In the genomic region with DNA sequence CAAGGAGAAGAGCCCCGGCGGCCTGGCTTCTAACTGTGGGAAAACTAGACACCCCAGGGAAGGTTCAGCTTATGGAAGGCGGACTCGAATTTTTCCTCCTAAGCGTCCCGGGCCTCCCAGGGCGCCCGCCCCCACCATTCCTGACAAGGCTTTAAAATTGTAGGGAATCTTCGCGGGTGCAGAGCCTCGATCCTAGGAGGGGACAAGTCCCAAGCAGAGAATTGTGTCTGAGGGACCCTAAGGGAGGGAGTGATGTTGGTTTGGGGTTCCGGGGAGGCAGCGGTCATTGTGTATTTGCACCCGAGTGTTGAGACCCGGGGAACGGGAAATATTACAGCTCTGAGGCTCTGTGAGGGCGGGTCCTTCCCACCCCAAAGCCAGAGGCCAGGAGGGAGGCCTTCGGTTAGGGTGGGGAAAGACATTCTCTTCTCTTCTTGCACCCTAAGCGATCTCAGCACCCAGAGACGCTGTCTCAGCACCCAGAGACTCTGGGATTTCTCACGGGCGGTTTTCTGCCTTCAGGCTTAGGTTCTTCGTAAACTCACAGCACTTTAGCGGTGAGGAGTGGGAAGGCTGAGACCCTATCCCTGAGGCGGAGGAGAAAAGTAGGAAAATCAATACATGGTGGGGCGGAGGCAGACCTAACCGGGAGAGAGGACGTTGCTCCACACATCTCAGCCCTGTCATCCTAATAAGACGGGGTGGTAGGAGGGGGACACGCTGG, we compare ENCODE assay signal across 12 cellular contexts. TPM values are rescaled to one million over a fixed set of nuclear protein-coding genes. Genes with fewer than 3 reads are reported as not detected.
DNase-seq lines count a peak whose midpoint lies in the region; ATAC-seq and TF ChIP-seq lines count a peak whose summit lies in the region.
"Had no signal": no experiment of that assay in that cellular context is flagged by ENCODE, and none has a peak within 500 bp of the region (broad histone marks: within the 10 kb centered on the region; RNA-seq: fewer than 3 reads in every experiment).

No MANE protein-coding gene starts in this region.

- no peaks in the 10 kb centered on the region for H3K9me3 Mint-ChIP-seq in activated naive CD8-positive, alpha-beta T cell treated with anti-CD3 and anti-CD28 coated beads for 36 hours

- peaks cover 20% of the 10 kb centered on the region for H3K4me1 Mint-ChIP-seq in activated naive CD8-positive, alpha-beta T cell treated with anti-CD3 and anti-CD28 coated beads for 36 hours

- no peak for ATAC-seq in lower lobe of right lung

- 32 to 41% methylated on average over 19 to 28 of the region's 30 CpGs for WGBS in testis, 2 donors
- 67 to 82% methylated on average over 12 to 18 of the region's 30 CpGs for WGBS in esophagus squamous epithelium, 2 donors

- peak; percentile 61 for DNase-seq in activated effector memory CD4-positive, alpha-beta T cell treated with anti-CD3 and anti-CD28 coated beads, Interleukin-2, amount 50 U/mL, for 16 hours
- DNase-seq in activated effector memory CD4-positive, alpha-beta T cell treated with Interleukin-2 at 50 U/mL for 16 hours = no peak
- no peak for DNase-seq in activated naive CD8-positive, alpha-beta T cell treated with anti-CD3 and anti-CD28 coated beads for 36 hours
- DNase-seq in lower lobe of right lung = no peak
- DNase-seq in testis = no peak
- no peak for DNase-seq in BE2C
- no peak for DNase-seq in esophagus squamous epithelium (lab: John Stamatoyannopoulos, UW)
- no peak for DNase-seq in effector CD4-positive, alpha-beta T cell
- DNase-seq: NCI-H1436, RPMI8226 had no signal

- TF ChIP-seq CTCF in lower lobe of right lung (IDR thresholded peaks at IDR 0.05) (no peak), testis (IDR thresholded peaks at IDR 0.05) (no peak), BE2C (IDR thresholded peaks at IDR 0.05; ENCODE audit: low read depth, low read length) (no peak), esophagus squamous epithelium (IDR thresholded peaks at IDR 0.05) (no peak)

- intact Hi-C loops in lower lobe of right lung (cut with DNase I) (no loop called here), testis (cut with DNase I; ENCODE audit: low total_unique reads) (loop anchor here (10.0 kb wide), 1 partner anchor 366 kb away; no protein-coding TSS in a partner anchor), esophagus squamous epithelium (cut with DNase I) (loop anchor here (10.0 kb wide), 1 partner anchor 356 kb away; no protein-coding TSS in a partner anchor)

- H3K4me3 ChIP-seq in lower lobe of right lung (peak overlapping the region; percentile 30), testis (peak overlapping the region; percentile 37 to 40), BE2C (ENCODE audit: low read depth, low read length) (no peak overlapping the region), esophagus squamous epithelium (peak overlapping the region in 2 of 4 donors; percentile 21 to 49)

- peak overlapping the region; percentile 47 for H3K4me3 Mint-ChIP-seq in activated naive CD8-positive, alpha-beta T cell treated with anti-CD3 and anti-CD28 coated beads for 36 hours

- H3K27ac Mint-ChIP-seq in activated naive CD8-positive, alpha-beta T cell treated with anti-CD3 and anti-CD28 coated beads for 36 hours = no peak overlapping the region

- peaks cover 34% of the 10 kb centered on the region for H3K4me1 ChIP-seq in lower lobe of right lung
- H3K4me1 ChIP-seq in testis = peaks cover 23% of the 10 kb centered on the region
- no peaks in the 10 kb centered on the region for H3K4me1 ChIP-seq in BE2C
- H3K4me1 ChIP-seq in esophagus squamous epithelium = peaks cover 7 to 39% (median 7%) of the 10 kb centered on the region in 3 donors

- TF ChIP-seq POLR2A in testis (IDR thresholded peaks at IDR 0.05) = no peak
- no peak for TF ChIP-seq POLR2A in esophagus squamous epithelium (IDR thresholded peaks at IDR 0.05)

- H3K9me3 ChIP-seq in lower lobe of right lung (no peaks in the 10 kb centered on the region), testis (no peaks in the 10 kb centered on the region), BE2C (no peaks in the 10 kb centered on the region), esophagus squamous epithelium (no peaks in the 10 kb centered on the region)
- H3K9me3 ChIP-seq: left lung had no signal

- H3K36me3 ChIP-seq in lower lobe of right lung (peaks cover 5% of the 10 kb centered on the region), testis (ENCODE audit: low read depth, missing control alignments) (no peaks in the 10 kb centered on the region), BE2C (no peaks in the 10 kb centered on the region), esophagus squamous epithelium (peaks cover 0 to 3% (median 0%) of the 10 kb centered on the region in 3 donors)

- peaks cover 60% of the 10 kb centered on the region for H3K27me3 ChIP-seq in lower lobe of right lung (ENCODE audit: low read depth)
- H3K27me3 ChIP-seq in testis = no peaks in the 10 kb centered on the region
- H3K27me3 ChIP-seq in BE2C = peaks cover 62% of the 10 kb centered on the region
- peaks cover 0 to 65% (median 3%) of the 10 kb centered on the region in 4 donors for H3K27me3 ChIP-seq in esophagus squamous epithelium

- H3K36me3 Mint-ChIP-seq in activated naive CD8-positive, alpha-beta T cell treated with anti-CD3 and anti-CD28 coated beads for 36 hours = peaks cover 8% of the 10 kb centered on the region

- peaks cover 75% of the 10 kb centered on the region for H3K27me3 Mint-ChIP-seq in activated naive CD8-positive, alpha-beta T cell treated with anti-CD3 and anti-CD28 coated beads for 36 hours

- H3K27ac ChIP-seq in lower lobe of right lung (no peak overlapping the region), testis (no peak overlapping the region), esophagus squamous epithelium (peak overlapping the region in 2 of 4 donors; percentile 17 to 51)
- H3K27ac ChIP-seq: left lung had no signal

RNA-seq across cellular contexts. Expression of a gene that starts 7.6 kb away (rescaled TPM):
- total RNA-seq in activated naive CD8-positive, alpha-beta T cell treated with anti-CD3 and anti-CD28 coated beads for 36 hours = not detected
- total RNA-seq in lower lobe of right lung (15.5 TPM), testis (10 to 100 TPM in 1 of 2 donors, 1 to 10 TPM in 1; 8.9 to 27.7 TPM), esophagus squamous epithelium (1 to 10 TPM in 3 of 4 donors, under 1 TPM in 1; 0.19 to 4.4 (median 1.5) TPM)
- 21.5 TPM for polyA plus RNA-seq in testis (ENCODE audit: insufficient read depth, low read depth, low replicate concordance)
- not detected for polyA plus RNA-seq in BE2C (2012; ENCODE audit: insufficient read depth, insufficient read length, low read depth)
- total RNA-seq: activated CD8-positive, alpha-beta memory T cell treated with anti-CD3 and anti-CD28 coated beads for 36 hours had no signal
